1 cellular context compared by ENCODE assay signal in the genomic region with DNA sequence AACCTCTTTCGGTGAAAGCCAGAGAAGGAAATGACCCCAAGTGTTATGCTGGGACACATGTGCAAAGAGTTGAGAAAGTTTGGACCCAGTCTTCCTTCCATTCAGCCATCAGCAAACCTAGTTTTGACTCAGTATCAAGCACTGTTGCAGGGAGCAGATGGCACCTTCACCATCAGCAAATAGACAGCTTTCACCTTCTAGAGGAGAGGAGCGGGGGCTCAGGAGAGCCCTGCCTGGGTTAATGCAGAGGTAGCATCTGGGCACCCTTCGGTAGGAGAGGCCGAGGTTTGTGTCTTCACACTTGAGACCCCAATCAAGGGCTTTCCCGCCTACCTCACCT.
TF ChIP-seq lines count a peak whose summit lies in the region.

No MANE protein-coding gene starts in this region.

TF ChIP-seq in neural cell, 6 proteins besides CTCF, POLR2A, EP300 and RAD21:
- TF ChIP-seq, protein P1, sequence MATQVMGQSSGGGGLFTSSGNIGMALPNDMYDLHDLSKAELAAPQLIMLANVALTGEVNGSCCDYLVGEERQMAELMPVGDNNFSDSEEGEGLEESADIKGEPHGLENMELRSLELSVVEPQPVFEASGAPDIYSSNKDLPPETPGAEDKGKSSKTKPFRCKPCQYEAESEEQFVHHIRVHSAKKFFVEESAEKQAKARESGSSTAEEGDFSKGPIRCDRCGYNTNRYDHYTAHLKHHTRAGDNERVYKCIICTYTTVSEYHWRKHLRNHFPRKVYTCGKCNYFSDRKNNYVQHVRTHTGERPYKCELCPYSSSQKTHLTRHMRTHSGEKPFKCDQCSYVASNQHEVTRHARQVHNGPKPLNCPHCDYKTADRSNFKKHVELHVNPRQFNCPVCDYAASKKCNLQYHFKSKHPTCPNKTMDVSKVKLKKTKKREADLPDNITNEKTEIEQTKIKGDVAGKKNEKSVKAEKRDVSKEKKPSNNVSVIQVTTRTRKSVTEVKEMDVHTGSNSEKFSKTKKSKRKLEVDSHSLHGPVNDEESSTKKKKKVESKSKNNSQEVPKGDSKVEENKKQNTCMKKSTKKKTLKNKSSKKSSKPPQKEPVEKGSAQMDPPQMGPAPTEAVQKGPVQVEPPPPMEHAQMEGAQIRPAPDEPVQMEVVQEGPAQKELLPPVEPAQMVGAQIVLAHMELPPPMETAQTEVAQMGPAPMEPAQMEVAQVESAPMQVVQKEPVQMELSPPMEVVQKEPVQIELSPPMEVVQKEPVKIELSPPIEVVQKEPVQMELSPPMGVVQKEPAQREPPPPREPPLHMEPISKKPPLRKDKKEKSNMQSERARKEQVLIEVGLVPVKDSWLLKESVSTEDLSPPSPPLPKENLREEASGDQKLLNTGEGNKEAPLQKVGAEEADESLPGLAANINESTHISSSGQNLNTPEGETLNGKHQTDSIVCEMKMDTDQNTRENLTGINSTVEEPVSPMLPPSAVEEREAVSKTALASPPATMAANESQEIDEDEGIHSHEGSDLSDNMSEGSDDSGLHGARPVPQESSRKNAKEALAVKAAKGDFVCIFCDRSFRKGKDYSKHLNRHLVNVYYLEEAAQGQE (IDR thresholded peaks at IDR 0.05; ENCODE audit: borderline replicate concordance), result no peak
- no peak for TF ChIP-seq EZH2 (IDR thresholded peaks at IDR 0.05; ENCODE audit: borderline replicate concordance, insufficient read depth, low read length, poor library complexity, severe bottlenecking)
- no peak for TF ChIP-seq SMC3 (conservative IDR thresholded peaks at IDR 0.05; ENCODE audit: poor library complexity)
- no peak for TF ChIP-seq TAF1 (IDR thresholded peaks at IDR 0.05; ENCODE audit: low read depth)
- no peak for TF ChIP-seq POLR2AphosphoS5 (IDR thresholded peaks at IDR 0.05)
- TF ChIP-seq MXI1 (conservative IDR thresholded peaks at IDR 0.05; ENCODE audit: poor library complexity, severe bottlenecking), result no peak
TF ChIP-seq in neural cell: peak in this region for 0.
